ENCODE assay signal across 1 cellular context in the genomic region with DNA sequence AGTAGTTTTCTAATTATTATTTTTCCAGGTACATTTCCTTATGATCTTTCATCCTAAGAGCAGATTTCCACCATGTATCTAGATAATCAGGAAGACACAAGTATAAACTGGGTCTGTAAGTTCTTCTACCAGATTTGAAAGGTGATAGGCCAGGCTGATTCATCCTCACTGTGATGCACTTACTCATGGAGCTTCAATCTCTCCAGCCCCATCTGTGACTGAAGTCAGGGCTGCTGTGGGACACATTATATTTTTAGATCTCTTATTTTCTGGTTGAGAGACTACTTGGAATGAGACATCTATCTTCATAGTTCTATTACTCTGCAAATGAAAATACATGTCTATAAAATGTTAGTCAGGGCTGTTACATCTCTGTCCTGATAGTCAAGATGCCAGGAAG.
TF ChIP-seq lines count a peak whose summit lies in the region.

No MANE protein-coding gene starts in this region.

TF ChIP-seq in SK-N-SH treated with all-trans-retinoic acid at 6 μM for 48 hours, 23 proteins besides CTCF, POLR2A, EP300 and RAD21 (continued from another document):
- TF ChIP-seq, protein P1, sequence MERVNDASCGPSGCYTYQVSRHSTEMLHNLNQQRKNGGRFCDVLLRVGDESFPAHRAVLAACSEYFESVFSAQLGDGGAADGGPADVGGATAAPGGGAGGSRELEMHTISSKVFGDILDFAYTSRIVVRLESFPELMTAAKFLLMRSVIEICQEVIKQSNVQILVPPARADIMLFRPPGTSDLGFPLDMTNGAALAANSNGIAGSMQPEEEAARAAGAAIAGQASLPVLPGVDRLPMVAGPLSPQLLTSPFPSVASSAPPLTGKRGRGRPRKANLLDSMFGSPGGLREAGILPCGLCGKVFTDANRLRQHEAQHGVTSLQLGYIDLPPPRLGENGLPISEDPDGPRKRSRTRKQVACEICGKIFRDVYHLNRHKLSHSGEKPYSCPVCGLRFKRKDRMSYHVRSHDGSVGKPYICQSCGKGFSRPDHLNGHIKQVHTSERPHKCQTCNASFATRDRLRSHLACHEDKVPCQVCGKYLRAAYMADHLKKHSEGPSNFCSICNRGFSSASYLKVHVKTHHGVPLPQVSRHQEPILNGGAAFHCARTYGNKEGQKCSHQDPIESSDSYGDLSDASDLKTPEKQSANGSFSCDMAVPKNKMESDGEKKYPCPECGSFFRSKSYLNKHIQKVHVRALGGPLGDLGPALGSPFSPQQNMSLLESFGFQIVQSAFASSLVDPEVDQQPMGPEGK (CRISPR knock-in tag; IDR thresholded peaks at IDR 0.05; ENCODE audit: borderline replicate concordance): no peak
- TF ChIP-seq CSDC2 (CRISPR knock-in tag; IDR thresholded peaks at IDR 0.05) (no peak), SNAI2 (CRISPR knock-in tag; IDR thresholded peaks at IDR 0.05) (no peak), OSR1 (CRISPR knock-in tag; IDR thresholded peaks at IDR 0.05) (no peak)
